Comparison of ENCODE assay signal across 16 cellular contexts in the genomic region with DNA sequence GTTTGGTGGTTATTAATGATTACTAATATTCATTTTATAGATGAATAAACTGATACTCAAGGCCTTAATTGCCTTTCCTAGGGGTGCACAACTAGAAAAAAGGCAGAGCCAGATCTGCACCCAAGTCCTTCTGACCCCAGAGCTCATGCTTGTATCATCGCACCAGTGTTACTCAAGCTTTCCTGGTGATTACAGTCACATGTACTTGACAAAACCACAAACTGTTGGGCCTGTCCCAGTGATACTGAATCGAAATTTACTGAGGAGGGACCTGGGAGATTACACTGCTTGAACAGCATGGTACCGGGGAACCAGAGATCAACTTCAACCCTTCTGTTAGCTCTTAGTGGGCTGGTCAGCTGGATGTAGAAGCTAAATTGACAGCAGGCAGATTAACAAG. TPM values are rescaled to one million over a fixed set of nuclear protein-coding genes. Genes with fewer than 3 reads are reported as not detected.
DNase-seq lines count a peak whose midpoint lies in the region; ATAC-seq, FAIRE-seq and TF ChIP-seq lines count a peak whose summit lies in the region.
"Had no signal": no experiment of that assay in that cellular context is flagged by ENCODE, and none has a peak within 500 bp of the region (broad histone marks: within the 10 kb centered on the region; RNA-seq: fewer than 3 reads in every experiment).

No MANE protein-coding gene starts in this region.

- H4K8ac ChIP-seq in IMR-90 (ENCODE audit: low read depth in 2 of 2, low read length in 2 of 2) = no peak overlapping the region

- no peak overlapping the region for H2AFZ ChIP-seq in IMR-90 (replicated peaks; ENCODE audit: low read length, poor library complexity)

- H2AK5ac ChIP-seq in IMR-90 (ENCODE audit: low read depth, low read length) = no peak overlapping the region

- H3K36me3 ChIP-seq in IMR-90 (ENCODE audit: control insufficient read depth, insufficient read depth, low read length) = peaks cover 4% of the 10 kb centered on the region
- peaks cover 0 to 9% of the 10 kb centered on the region in 2 donors for H3K36me3 ChIP-seq in left lung
- H3K36me3 ChIP-seq in kidney (ENCODE audit: control insufficient read depth in 1 of 2, insufficient read depth in 2 of 2, low read length in 2 of 2) = peaks cover 3 to 5% of the 10 kb centered on the region in 2 donors
- H3K36me3 ChIP-seq: ovary, WERI-Rb-1 had no signal

- no peaks in the 10 kb centered on the region for H3K27me3 ChIP-seq in IMR-90 (ENCODE audit: control insufficient read depth, insufficient read depth, low read length)
- no peaks in the 10 kb centered on the region for H3K27me3 ChIP-seq in left lung
- H3K27me3 ChIP-seq: ovary, SJCRH30, upper lobe of left lung had no signal

- in situ Hi-C loops in IMR-90 (cut with MboI; ENCODE audit: low sequenced_read_pairs) = loop anchor here (5.0 to 25.0 kb wide), 2 partner anchors 673 to 938 kb away; no protein-coding TSS in a partner anchor

- H3K9me1 ChIP-seq in IMR-90 (ENCODE audit: insufficient read depth, low read length) = no peaks in the 10 kb centered on the region

- no TSS peak for BruUV-seq in IMR-90 (replicated peaks; lab: Mats Ljungman, UMichigan)

- no peak overlapping the region for H3K4ac ChIP-seq in IMR-90 (ENCODE audit: low read depth, low read length)

- H2BK20ac ChIP-seq in IMR-90 (ENCODE audit: low read depth, low read length) = no peak overlapping the region

- H4K20me1 ChIP-seq in IMR-90 (ENCODE audit: insufficient read depth, low read length) = no peaks in the 10 kb centered on the region

- no peak overlapping the region for H2AK9ac ChIP-seq in IMR-90 (replicated peaks; ENCODE audit: low read depth, low read length, poor library complexity)

- H3K4me3 ChIP-seq in IMR-90 (ENCODE audit: insufficient read depth, low read depth, low read length) = no peak overlapping the region
- H3K4me3 ChIP-seq in left lung = no peak overlapping the region
- no peak overlapping the region for H3K4me3 ChIP-seq in kidney (ENCODE audit: low read length in 2 of 2)
- H3K4me3 ChIP-seq: ovary, SJCRH30, upper lobe of left lung had no signal

- H3K56ac ChIP-seq in IMR-90 (ENCODE audit: extremely low read depth, insufficient read depth, low read length) = no peak overlapping the region

- DNase-seq in SIG-M5 treated with dmso at 0.1 percent for 504 hours (lab: John Stamatoyannopoulos, UW; ENCODE audit: unreplicated experiment) (peak; percentile 77), SIG-M5 (lab: John Stamatoyannopoulos, UW) (no peak), IMR-90 (peak; percentile 34), left lung (no peak), kidney (no peak), H4 (ENCODE audit: low spot score) (no peak)
- DNase-seq in activated naive CD8-positive, alpha-beta T cell treated with anti-CD3 and anti-CD28 coated beads for 36 hours = peak; percentile 13
- DNase-seq: 8988T; NCI-H187; ovary; SJCRH30; stimulated activated CD4-positive, alpha-beta T cell treated with anti-CD3 and anti-CD28 coated beads, Interleukin-12 subunit alpha, Interleukin-12 subunit beta, amount 100 ng/mL, for 4 hours; upper lobe of left lung; WERI-Rb-1 had no signal

- H3K27ac Mint-ChIP-seq in activated naive CD8-positive, alpha-beta T cell treated with anti-CD3 and anti-CD28 coated beads for 36 hours = no peak overlapping the region

- H3K18ac ChIP-seq in IMR-90 (ENCODE audit: low read depth, low read length) = no peak overlapping the region

- POLR2A ChIA-PET in IMR-90 (lab: Charles Lee; ENCODE audit: unreplicated experiment) = no interaction called here

- no peak overlapping the region for H4K5ac ChIP-seq in IMR-90 (ENCODE audit: low read depth, low read length)

- no peak overlapping the region for H2BK120ac ChIP-seq in IMR-90 (ENCODE audit: low read depth, low read length)

- CTCF ChIA-PET in IMR-90 (lab: Yijun Ruan, JAX) = interaction anchor here (2.5 kb wide), 1 partner anchor 8 kb away, joined by 15 read pairs; no protein-coding TSS in a partner anchor

- H2BK15ac ChIP-seq in IMR-90 (ENCODE audit: low read depth, low read length) = no peak overlapping the region

- H3K4me1 ChIP-seq in IMR-90 (ENCODE audit: control insufficient read depth, insufficient read depth, low read length) = no peaks in the 10 kb centered on the region
- peaks cover 0 to 36% of the 10 kb centered on the region in 2 donors for H3K4me1 ChIP-seq in left lung
- H3K4me1 ChIP-seq in kidney (ENCODE audit: control insufficient read depth in 1 of 2, insufficient read depth in 1 of 2, low read depth in 1 of 2, low read length in 2 of 2) = no peaks in the 10 kb centered on the region
- H3K4me1 ChIP-seq: SJCRH30 had no signal

- intact Hi-C loops in IMR-90 (cut with micrococcal nuclease) (loop anchor here (10.0 kb wide), 1 partner anchor 256 kb away; no protein-coding TSS in a partner anchor), left lung (cut with DNase I) (no loop called here), kidney (cut with DNase I) (loop anchor here (10.0 kb wide), 1 partner anchor 676 kb away; no protein-coding TSS in a partner anchor)

- H3K9ac ChIP-seq in IMR-90 (ENCODE audit: low read depth, low read length) (no peak overlapping the region), kidney (ENCODE audit: low read length in 2 of 2) (no peak overlapping the region)

- H3K79me1 ChIP-seq in IMR-90 (ENCODE audit: low read depth in 1 of 2, low read length in 2 of 2) = no peaks in the 10 kb centered on the region

- TF ChIP-seq RAD21 in IMR-90 (IDR thresholded peaks at IDR 0.05; ENCODE audit: low read length) = no peak

- H3K4me2 ChIP-seq in IMR-90 (ENCODE audit: low read depth, low read length) = no peak overlapping the region

- no peak overlapping the region for H2BK5ac ChIP-seq in IMR-90 (ENCODE audit: low read depth, low read length, poor library complexity, severe bottlenecking)

- no peak overlapping the region for H3K14ac ChIP-seq in IMR-90 (replicated peaks; ENCODE audit: low read depth, low read length)

- dilution Hi-C loops in IMR-90 (cut with HindIII; ENCODE audit: low sequenced_read_pairs, unreplicated experiment) = no loop called here

- WGBS in IMR-90 (ENCODE audit: extremely low coverage in 2 of 2, insufficient read length in 1 of 2), 2 experiments = 100% methylated on average over 1 of the region's 3 CpGs; no CpG with 5 or more reads in 1 of the 2 experiments

- ATAC-seq in IMR-90 (ENCODE audit: low read depth) = no peak
- peak; percentile 52 for ATAC-seq in left lung
- no peak for ATAC-seq in HG03280 (IDR thresholded peaks at IDR 0.05; ENCODE audit: unreplicated experiment)

- no peak overlapping the region for H4K91ac ChIP-seq in IMR-90 (ENCODE audit: insufficient read depth, low read depth, low read length)

- no peak overlapping the region for H3K4me3 Mint-ChIP-seq in activated naive CD8-positive, alpha-beta T cell treated with anti-CD3 and anti-CD28 coated beads for 36 hours
- H3K4me3 Mint-ChIP-seq: IgD-negative memory B cell had no signal

- H3K9me3 ChIP-seq in IMR-90 (ENCODE audit: control insufficient read depth, insufficient read depth, low read length) (no peaks in the 10 kb centered on the region), left lung (no peaks in the 10 kb centered on the region), kidney (ENCODE audit: control insufficient read depth in 1 of 2, low read length in 2 of 2) (no peaks in the 10 kb centered on the region)
- H3K9me3 ChIP-seq: ovary, SJCRH30, upper lobe of left lung had no signal

- no peaks in the 10 kb centered on the region for H3K27me3 Mint-ChIP-seq in activated naive CD8-positive, alpha-beta T cell treated with anti-CD3 and anti-CD28 coated beads for 36 hours
- H3K27me3 Mint-ChIP-seq: IgD-negative memory B cell had no signal

- TF ChIP-seq POLR2A in IMR-90 (IDR thresholded peaks at IDR 0.05; ENCODE audit: low read depth, low read length) = no peak

- H3K36me3 Mint-ChIP-seq in activated naive CD8-positive, alpha-beta T cell treated with anti-CD3 and anti-CD28 coated beads for 36 hours = peaks cover 6% of the 10 kb centered on the region
- H3K36me3 Mint-ChIP-seq: IgD-negative memory B cell had no signal

- FAIRE-seq in kidney (lab: Jason Lieb, UNC) = no peak

- H3K27ac ChIP-seq in IMR-90 (ENCODE audit: insufficient read depth, low read length) = no peak overlapping the region
- peak overlapping the region in 1 of 2 donors; percentile 40 for H3K27ac ChIP-seq in left lung
- H3K27ac ChIP-seq in kidney (ENCODE audit: low read depth in 2 of 2, low read length in 2 of 2) = no peak overlapping the region
- H3K27ac ChIP-seq: ovary, SJCRH30, WERI-Rb-1 had no signal

- peaks cover 34% of the 10 kb centered on the region for H3K4me1 Mint-ChIP-seq in activated naive CD8-positive, alpha-beta T cell treated with anti-CD3 and anti-CD28 coated beads for 36 hours

- H3K9me3 Mint-ChIP-seq in activated naive CD8-positive, alpha-beta T cell treated with anti-CD3 and anti-CD28 coated beads for 36 hours = no peaks in the 10 kb centered on the region
- H3K9me3 Mint-ChIP-seq: IgD-negative memory B cell had no signal

- no peak overlapping the region for H3K23ac ChIP-seq in IMR-90 (ENCODE audit: low read depth, low read length)

- no peak for TF ChIP-seq CTCF in IMR-90 (conservative IDR thresholded peaks at IDR 0.05; ENCODE audit: low read depth, low read length)
- TF ChIP-seq CTCF in left lung (IDR thresholded peaks at IDR 0.05) = no peak
- TF ChIP-seq CTCF in kidney (IDR thresholded peaks at IDR 0.05; ENCODE audit: borderline replicate concordance, extremely low read depth, insufficient read depth) = no peak

TF ChIP-seq in IMR-90, 13 proteins besides CTCF, POLR2A, EP300 and RAD21 (continues in another document):
- TF ChIP-seq CEBPB (IDR thresholded peaks at IDR 0.05; ENCODE audit: low read depth, low read length) (no peak), CHD1 (IDR thresholded peaks at IDR 0.05; ENCODE audit: low read depth, low read length) (no peak)

RNA-seq across cellular contexts. Expression of gene FASTKD2, which starts 33.7 kb away (rescaled TPM):
- total RNA-seq in IMR-90 (2012; rRNA removed) = 50.4 and 70.3 TPM in 2 replicates
- polyA plus RNA-seq in IMR-90 (2012; rRNA removed) = 17.6 and 18.5 TPM in 2 replicates
- polyA plus RNA-seq in IMR-90 (2012; cell fraction: cytosol; rRNA removed) = 4.6 and 5.5 TPM in 2 replicates
- polyA plus RNA-seq in IMR-90 (2012; cell fraction: nucleus; rRNA removed; ENCODE audit: low replicate concordance) = 5.7 and 30.9 TPM in 2 replicates
- 10 to 100 TPM; 44.1 to 44.5 TPM for total RNA-seq in activated naive CD8-positive, alpha-beta T cell treated with anti-CD3 and anti-CD28 coated beads for 36 hours
- 10 to 100 TPM; 21.8 to 26.8 TPM for total RNA-seq in left lung
- total RNA-seq in kidney = 27.0 TPM
- 13.9 TPM for polyA plus RNA-seq in kidney (ENCODE audit: insufficient read depth, low read depth, low replicate concordance)
- total RNA-seq in H4 (2014; rRNA removed; shearing (Covaris generic)) = 40.1 and 43.0 TPM in 2 replicates

RNA-seq across cellular contexts. Expression of gene MDH1B, which starts 34.0 kb away (rescaled TPM):
- total RNA-seq in IMR-90 (2012; rRNA removed) = 0.54 and 0.56 TPM in 2 replicates
- polyA plus RNA-seq in IMR-90 (2012; rRNA removed) = 0.38 and 0.53 TPM in 2 replicates
- 0.19 and 0.35 TPM in 2 replicates for polyA plus RNA-seq in IMR-90 (2012; cell fraction: cytosol; rRNA removed)
- 0.11 and 0.71 TPM in 2 replicates for polyA plus RNA-seq in IMR-90 (2012; cell fraction: nucleus; rRNA removed; ENCODE audit: low replicate concordance)
- 1 to 10 TPM in 1 of 2 experiments, under 1 TPM in 1; 0.90 to 1.1 TPM for total RNA-seq in activated naive CD8-positive, alpha-beta T cell treated with anti-CD3 and anti-CD28 coated beads for 36 hours
- total RNA-seq in left lung = 1 to 10 TPM in 1 of 2 donors, under 1 TPM in 1; 0.52 to 2.5 TPM
- total RNA-seq in kidney = 8.1 TPM
- polyA plus RNA-seq in kidney (ENCODE audit: insufficient read depth, low read depth, low replicate concordance) = 7.1 TPM
- total RNA-seq in H4 (2014; rRNA removed; shearing (Covaris generic)) = 2.6 and 8.7 TPM in 2 replicates
- polyA plus RNA-seq: IgD-negative memory B cell had no signal

Comparison
In these comparisons a context has a peak if more than half of its experiments do, and no peak if none do; other contexts are left out.
1. DNase-seq: peak in SIG-M5 treated with dmso at 0.1 percent for 504 hours (single experiment), IMR-90 (single experiment) and activated naive CD8-positive, alpha-beta T cell treated with anti-CD3 and anti-CD28 coated beads for 36 hours (single experiment); none in SIG-M5 (single experiment), left lung (0 of 2), kidney (single experiment) and H4 (single experiment).
2. intact Hi-C loops: an anchor here in IMR-90 (10.0 kb wide) and kidney (10.0 kb wide); none called in left lung.